1 cellular context compared by ENCODE assay signal in the genomic region with DNA sequence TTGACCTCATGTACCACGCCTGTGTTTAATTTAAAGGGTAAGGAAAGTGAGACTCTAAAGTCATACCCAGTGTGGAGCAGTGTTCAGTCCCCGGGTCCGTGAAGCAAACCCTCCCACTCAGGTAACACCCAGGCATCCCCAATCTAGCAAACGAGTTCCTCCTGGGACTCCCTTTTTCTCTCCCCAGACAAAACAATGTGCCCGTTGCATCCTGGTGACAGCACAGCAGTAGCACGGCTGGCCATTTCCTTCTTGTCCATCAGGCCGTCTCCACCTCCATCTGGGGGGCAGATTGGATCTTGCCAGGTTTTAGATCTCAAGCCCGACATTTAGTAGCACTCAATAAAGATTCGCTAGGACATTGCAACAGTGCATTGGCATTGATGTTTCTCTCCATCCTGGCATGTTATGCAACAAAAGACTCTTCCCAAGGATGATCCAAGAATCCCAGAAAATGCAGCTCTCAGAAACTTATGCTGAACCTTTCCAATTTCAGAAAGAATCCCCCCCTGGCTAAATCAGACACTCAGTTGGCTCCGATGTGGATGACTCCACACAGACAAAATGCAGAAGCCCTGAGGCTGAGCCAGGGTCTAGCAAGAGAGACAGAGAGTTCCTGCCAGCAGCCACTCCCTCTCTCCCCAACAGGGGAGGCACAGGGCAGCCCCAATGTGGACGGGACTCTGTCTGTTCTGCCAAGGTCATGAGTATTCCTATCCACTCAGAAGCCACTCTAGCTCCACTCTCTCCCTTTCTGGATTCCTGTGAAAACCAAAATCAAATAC.
TF ChIP-seq lines count a peak whose summit lies in the region.

No MANE protein-coding gene starts in this region.

TF ChIP-seq in WTC11, 78 proteins besides CTCF, POLR2A, EP300 and RAD21 (continued from another document):
- TF ChIP-seq ELF4 (CRISPR knock-in tag; IDR thresholded peaks at IDR 0.05; ENCODE audit: low read depth) (no peak), E2F4 (CRISPR knock-in tag; IDR thresholded peaks at IDR 0.05; ENCODE audit: borderline replicate concordance, low read depth) (no peak)
- TF ChIP-seq, protein P1, sequence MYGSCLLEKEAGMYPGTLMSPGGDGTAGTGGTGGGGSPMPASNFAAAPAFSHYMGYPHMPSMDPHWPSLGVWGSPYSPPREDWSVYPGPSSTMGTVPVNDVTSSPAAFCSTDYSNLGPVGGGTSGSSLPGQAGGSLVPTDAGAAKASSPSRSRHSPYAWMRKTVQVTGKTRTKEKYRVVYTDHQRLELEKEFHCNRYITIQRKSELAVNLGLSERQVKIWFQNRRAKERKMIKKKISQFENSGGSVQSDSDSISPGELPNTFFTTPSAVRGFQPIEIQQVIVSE (CRISPR knock-in tag; IDR thresholded peaks at IDR 0.05; ENCODE audit: borderline replicate concordance) = no peak
TF ChIP-seq in WTC11: peak in this region for 0.
